In genomic region chr22:45597460-45598192, GRCh38 we compare ENCODE assay signal across 14 cellular contexts.
A peak's percentile ranks its signal among the peaks of the same experiment; 100 is the strongest.
DNase-seq lines count a peak whose midpoint lies in the region; ATAC-seq and TF ChIP-seq lines count a peak whose summit lies in the region.
"Had no signal": no experiment of that assay in that cellular context is flagged by ENCODE, and none has a peak within 500 bp of the region (broad histone marks: within the 10 kb centered on the region; RNA-seq: fewer than 3 reads in every experiment).

No MANE protein-coding gene starts in this region.

- H3K36me3 Mint-ChIP-seq in type B pancreatic cell (peaks cover 7% of the 10 kb centered on the region), T-helper 17 cell (ENCODE audit: low read depth) (peaks cover 4% of the 10 kb centered on the region)

- WGBS in SK-N-SH (ENCODE audit: low lambda C conversion rate): 86% methylated on average over 17 of the region's 20 CpGs
- 66 to 85% methylated on average over 19 to 20 of the region's 20 CpGs for WGBS in testis, 2 donors

- H3K9ac ChIP-seq in SK-N-SH: no peak overlapping the region

- H3K9me3 Mint-ChIP-seq in type B pancreatic cell: no peaks in the 10 kb centered on the region

- peak overlapping the region; percentile 31 for H3K27ac Mint-ChIP-seq in type B pancreatic cell
- no peak overlapping the region for H3K27ac Mint-ChIP-seq in T-helper 17 cell

- H3K4me3 Mint-ChIP-seq in type B pancreatic cell: no peak overlapping the region
- H3K4me3 Mint-ChIP-seq in T-helper 17 cell: no peak overlapping the region
- H3K4me3 Mint-ChIP-seq: neural crest cell had no signal

- no peak for ATAC-seq in SK-N-SH treated with all-trans-retinoic acid at 6 μM for 48 hours
- peak; percentile 80 for ATAC-seq in left lung
- no peak for ATAC-seq in T-helper 17 cell
- no peak for ATAC-seq in GM18505 (IDR thresholded peaks at IDR 0.05; ENCODE audit: unreplicated experiment)

- no peak overlapping the region for H3K4me2 ChIP-seq in SK-N-SH

- no peaks in the 10 kb centered on the region for H3K79me2 ChIP-seq in SK-N-SH (ENCODE audit: insufficient read depth)

- no peak overlapping the region for H2AFZ ChIP-seq in SK-N-SH (ENCODE audit: low read depth)

- H3F3A ChIP-seq in SK-N-SH (replicated peaks; ENCODE audit: insufficient read depth): no peaks in the 10 kb centered on the region

- H3K4me1 Mint-ChIP-seq in type B pancreatic cell (ENCODE audit: unreplicated experiment) (no peaks in the 10 kb centered on the region), T-helper 17 cell (peaks cover 9% of the 10 kb centered on the region)

- H3K27ac ChIP-seq in SK-N-SH (ENCODE audit: low read depth in 2 of 2, low read length in 1 of 2): no peak overlapping the region
- no peak overlapping the region for H3K27ac ChIP-seq in left lung
- H3K27ac ChIP-seq in testis: no peak overlapping the region
- H3K27ac ChIP-seq: thoracic aorta had no signal

- no peaks in the 10 kb centered on the region for H3K9me2 ChIP-seq in SK-N-SH

- CTCF ChIA-PET in SK-N-SH (lab: Yijun Ruan, JAX): interaction anchor here (0.8 to 4.8 kb wide), 5 partner anchors 13 to 267 kb away, joined by 3 to 33 read pairs (median 4); no protein-coding TSS in a partner anchor

- H3K36me3 ChIP-seq in SK-N-SH (replicated peaks in 1 of 2; ENCODE audit: control insufficient read depth in 1 of 2, insufficient read depth in 2 of 2, low read length in 1 of 2): peaks cover 0 to 3% of the 10 kb centered on the region in 2 experiments
- H3K36me3 ChIP-seq in left lung: no peaks in the 10 kb centered on the region
- no peaks in the 10 kb centered on the region for H3K36me3 ChIP-seq in testis (ENCODE audit: low read depth, missing control alignments)

- no peak for TF ChIP-seq POLR2A in testis (IDR thresholded peaks at IDR 0.05)
- TF ChIP-seq POLR2A in GM18505 (IDR thresholded peaks at IDR 0.05; ENCODE audit: borderline replicate concordance, extremely low read depth, insufficient read depth, insufficient read length): no peak

- DNase-seq in SK-N-SH (peak; percentile 60), NCI-H69 (lab: John Stamatoyannopoulos, UW) (peak; percentile 21), left lung (peak in 1 of 2 donors; percentile 67), type B pancreatic cell (ENCODE audit: extremely low spot score, unreplicated experiment) (no peak), testis (no peak), T-helper 17 cell (no peak)
- DNase-seq: activated naive CD4-positive, alpha-beta T cell; caudate nucleus; NCI-H2227 treated with DMSO at 0.1 percent for 48 hours; stimulated activated CD4-positive, alpha-beta T cell treated with anti-CD3 and anti-CD28 coated beads, Interleukin-12 subunit alpha, Interleukin-12 subunit beta, amount 100 ng/mL, for 4 hours had no signal

- TF ChIP-seq EP300 in SK-N-SH (IDR thresholded peaks at IDR 0.05; ENCODE audit: borderline replicate concordance in 1 of 2, low read depth in 1 of 2, low read length in 1 of 2): no peak

- H3K9me3 ChIP-seq in SK-N-SH (no peaks in the 10 kb centered on the region), left lung (no peaks in the 10 kb centered on the region), testis (no peaks in the 10 kb centered on the region), T-helper 17 cell (ENCODE audit: control insufficient read depth, low read length, poor library complexity, severe bottlenecking) (no peaks in the 10 kb centered on the region)
- H3K9me3 ChIP-seq: thoracic aorta had no signal

- H3K27me3 ChIP-seq in SK-N-SH (ENCODE audit: insufficient read depth) (no peaks in the 10 kb centered on the region), left lung (peaks cover 0 to 6% of the 10 kb centered on the region in 2 donors), testis (no peaks in the 10 kb centered on the region)

- H4K20me1 ChIP-seq in SK-N-SH (ENCODE audit: insufficient read depth): no peaks in the 10 kb centered on the region

- TF ChIP-seq CTCF in SK-N-SH (IDR thresholded peaks at IDR 0.05) (no peak), left lung (IDR thresholded peaks at IDR 0.05) (no peak), type B pancreatic cell (conservative IDR thresholded peaks at IDR 0.05) (no peak), testis (IDR thresholded peaks at IDR 0.05) (no peak)

- TF ChIP-seq RAD21 in SK-N-SH (IDR thresholded peaks at IDR 0.05; ENCODE audit: low read length): no peak

- intact Hi-C loops in left lung (cut with DNase I) (no loop called here), testis (cut with DNase I; ENCODE audit: low total_unique reads) (no loop called here)

- POLR2A ChIA-PET in SK-N-SH (lab: Yijun Ruan, JAX): no interaction called here

- H3K27me3 Mint-ChIP-seq in type B pancreatic cell: no peaks in the 10 kb centered on the region
- peaks cover 20% of the 10 kb centered on the region for H3K27me3 Mint-ChIP-seq in T-helper 17 cell

- no peak overlapping the region for H3K4me3 ChIP-seq in SK-N-SH (ENCODE audit: low read depth in 2 of 2, low read length in 1 of 2)
- no peak overlapping the region for H3K4me3 ChIP-seq in left lung
- H3K4me3 ChIP-seq in testis: no peak overlapping the region
- H3K4me3 ChIP-seq: thoracic aorta had no signal

- H3K4me1 ChIP-seq in SK-N-SH (ENCODE audit: control insufficient read depth in 1 of 2, insufficient read depth in 2 of 2, low read depth in 1 of 2, low read length in 1 of 2) (peaks cover 6 to 30% of the 10 kb centered on the region in 2 experiments; a peak in 2 of 4 replicates), left lung (no peaks in the 10 kb centered on the region), testis (peaks cover 5% of the 10 kb centered on the region)

TF ChIP-seq in SK-N-SH, 30 proteins besides CTCF, POLR2A, EP300 and RAD21:
- TF ChIP-seq CHD2 (IDR thresholded peaks at IDR 0.05; ENCODE audit: low read length, partially characterized antibody) (no peak), GATA2 (CRISPR knock-in tag; IDR thresholded peaks at IDR 0.05) (peak; percentile 77)
TF ChIP-seq in SK-N-SH: peak in this region for 1.

TF ChIP-seq in SK-N-SH treated with all-trans-retinoic acid at 6 μM for 48 hours, 23 proteins besides CTCF, POLR2A, EP300 and RAD21:
- no peak for TF ChIP-seq OSR1 (CRISPR knock-in tag; IDR thresholded peaks at IDR 0.05)
- TF ChIP-seq ZFP3 (CRISPR knock-in tag; IDR thresholded peaks at IDR 0.05): no peak
- TF ChIP-seq ZC3H10 (CRISPR knock-in tag; IDR thresholded peaks at IDR 0.05): no peak
- TF ChIP-seq ESRRG (CRISPR knock-in tag; IDR thresholded peaks at IDR 0.05): no peak
- TF ChIP-seq CSDC2 (CRISPR knock-in tag; IDR thresholded peaks at IDR 0.05): no peak
- no peak for TF ChIP-seq PATZ1 (CRISPR knock-in tag; IDR thresholded peaks at IDR 0.05; ENCODE audit: borderline replicate concordance)
- no peak for TF ChIP-seq TOX (CRISPR knock-in tag; IDR thresholded peaks at IDR 0.05; ENCODE audit: borderline replicate concordance)
- no peak for TF ChIP-seq CSRNP3 (CRISPR knock-in tag; IDR thresholded peaks at IDR 0.05)
- no peak for TF ChIP-seq ZNF565 (CRISPR knock-in tag; conservative IDR thresholded peaks at IDR 0.05; ENCODE audit: low read depth)
- TF ChIP-seq ZFP30 (CRISPR knock-in tag; IDR thresholded peaks at IDR 0.05): no peak
- no peak for TF ChIP-seq SNAI2 (CRISPR knock-in tag; IDR thresholded peaks at IDR 0.05)
TF ChIP-seq in SK-N-SH treated with all-trans-retinoic acid at 6 μM for 48 hours: peak in this region for 0.

Comparison
In these comparisons a context has a peak if more than half of its experiments do, and no peak if none do; other contexts are left out.
1. DNase-seq: peak in SK-N-SH (single experiment) and NCI-H69 (single experiment); none in type B pancreatic cell (single experiment), testis (single experiment) and T-helper 17 cell (0 of 3).